Comparison of ENCODE assay signal across 9 cellular contexts in the genomic region with DNA sequence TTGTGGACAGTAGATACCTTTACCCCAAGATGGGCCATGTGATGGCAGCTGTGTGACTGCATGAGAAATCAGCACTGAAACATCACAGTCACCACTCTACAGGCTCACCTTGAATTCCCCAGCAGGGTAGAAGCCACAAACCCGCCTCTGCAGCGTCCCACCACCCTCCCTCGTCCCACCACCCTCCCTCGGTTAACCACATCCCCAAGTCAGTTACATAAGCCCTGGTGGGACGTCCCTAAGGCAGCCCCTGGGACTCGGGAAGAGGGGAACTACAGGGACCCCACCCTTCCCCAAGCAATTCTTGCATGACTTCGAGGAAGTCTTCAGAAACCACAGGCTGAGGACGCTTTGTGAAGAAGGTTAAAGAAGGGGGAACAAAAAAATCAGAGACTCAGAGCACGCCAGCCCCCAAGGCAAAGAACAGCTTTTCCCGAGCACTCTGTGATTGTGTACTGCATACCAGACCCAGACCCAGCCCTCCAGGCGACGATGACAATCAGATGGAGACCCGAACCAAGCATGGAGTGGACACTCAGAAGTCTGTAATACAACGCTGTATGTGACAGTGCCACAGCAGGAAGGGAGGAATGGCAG.
DNase-seq lines count a peak whose midpoint lies in the region; ATAC-seq, FAIRE-seq and TF ChIP-seq lines count a peak whose summit lies in the region.
"Had no signal": no experiment of that assay in that cellular context is flagged by ENCODE, and none has a peak within 500 bp of the region (broad histone marks: within the 10 kb centered on the region; RNA-seq: fewer than 3 reads in every experiment).

No MANE protein-coding gene starts in this region.

- no peak for TF ChIP-seq POLR2A in GM12878 (IDR thresholded peaks at IDR 0.05; ENCODE audit: low read depth, low read length)

- no TSS peak for BruUV-seq in GM12878 (replicated peaks; lab: Mats Ljungman, UMichigan)

- H3K79me2 ChIP-seq in GM12878 (ENCODE audit: control insufficient read depth, insufficient read depth, low read length), result peaks cover 4% of the 10 kb centered on the region
- no peaks in the 10 kb centered on the region for H3K79me2 ChIP-seq in MM.1S (ENCODE audit: low read length)

- H3F3A ChIP-seq in MM.1S (ENCODE audit: insufficient read depth, low read length), result no peaks in the 10 kb centered on the region

- TF ChIP-seq EP300 in GM12878 (IDR thresholded peaks at IDR 0.05; ENCODE audit: borderline replicate concordance in 1 of 2, control insufficient read depth in 1 of 2, low read depth in 2 of 2, low read length in 2 of 2), result peak in 1 of 2 experiments; percentile 93; a peak in 3 of 4 replicates

- peak overlapping the region; percentile 54 for H3K4me2 ChIP-seq in GM12878 (ENCODE audit: control insufficient read depth, insufficient read depth)
- no peak overlapping the region for H3K4me2 ChIP-seq in MM.1S (ENCODE audit: low read depth, low read length)

- SMC1A ChIA-PET in GM12878 (lab: Charles Lee; ENCODE audit: uncharacterized antibody, unreplicated experiment), result interaction anchor here (0.7 to 16.3 kb wide), 14 partner anchors 9 to 134 kb away, joined by 3 to 223 read pairs (median 10); a partner anchor contains a TSS

- RAD21 ChIA-PET in GM12878 (lab: Charles Lee; ENCODE audit: unreplicated experiment), result interaction anchor here (1.1 to 10.2 kb wide), 7 partner anchors 61 to 133 kb away, joined by 5 to 143 read pairs (median 40); a partner anchor contains a TSS

- H3K27me3 ChIP-seq in GM12878 (replicated peaks in 1 of 2; ENCODE audit: control insufficient read depth in 2 of 2, insufficient read depth in 2 of 2, low read length in 1 of 2) (no peaks in the 10 kb centered on the region), MM.1S (replicated peaks; ENCODE audit: insufficient read depth, low read length) (no peaks in the 10 kb centered on the region)

- TF ChIP-seq CTCF in GM12878 (IDR thresholded peaks at IDR 0.05 in 2 of 3, conservative IDR thresholded peaks at IDR 0.05 in 1 of 3; ENCODE audit: control insufficient read depth in 2 of 3, extremely low read depth in 1 of 3, insufficient read depth in 1 of 3, low read depth in 3 of 3, low read length in 3 of 3) (peak in 1 of 3 experiments; percentile 27; a peak in 1 of 6 replicates), MM.1S (IDR thresholded peaks at IDR 0.05; ENCODE audit: low read length) (no peak)

- H3K27ac ChIP-seq in GM12878 (ENCODE audit: control insufficient read depth, insufficient read depth) (peak overlapping the region; percentile 67), MM.1S (ENCODE audit: low read length) (no peak overlapping the region)

- peak overlapping the region; percentile 46 for H3K9ac ChIP-seq in GM12878 (ENCODE audit: control insufficient read depth, insufficient read depth, low read length)
- H3K9ac ChIP-seq in MM.1S (ENCODE audit: low read length), result no peak overlapping the region

- no peak overlapping the region for H3K4me3 ChIP-seq in GM12878
- no peak overlapping the region for H3K4me3 ChIP-seq in MM.1S (ENCODE audit: low read length)

- peak overlapping the region; percentile 20 for H2AFZ ChIP-seq in GM12878 (ENCODE audit: control insufficient read depth, low read depth, low read length)
- H2AFZ ChIP-seq in MM.1S (ENCODE audit: low read length), result no peak overlapping the region

- H3K9me3 ChIP-seq in GM12878 (replicated peaks; ENCODE audit: control insufficient read depth, insufficient read depth, low read length) (no peaks in the 10 kb centered on the region), MM.1S (replicated peaks; ENCODE audit: insufficient read depth, low read length) (no peaks in the 10 kb centered on the region)

- H3K36me3 ChIP-seq in GM12878 (ENCODE audit: control insufficient read depth in 2 of 2, insufficient read depth in 2 of 2, low read length in 1 of 2) (peaks cover 3 to 31% of the 10 kb centered on the region in 2 experiments; a peak in 3 of 4 replicates), MM.1S (replicated peaks; ENCODE audit: insufficient read depth, low read length) (no peaks in the 10 kb centered on the region)

- CTCF ChIA-PET in GM12878 (lab: Yijun Ruan, JAX), result interaction anchor here (0.6 to 11.8 kb wide), 10 partner anchors 34 to 285 kb away, joined by 3 to 302 read pairs (median 7); no protein-coding TSS in a partner anchor

- WGBS in GM12878 (ENCODE audit: insufficient coverage, insufficient replicate concordance, low lambda C conversion rate, missing lambda C conversion rate), result 1% methylated on average over 14 of the region's 14 CpGs

- peak; percentile 39 for TF ChIP-seq RAD21 in GM12878 (IDR thresholded peaks at IDR 0.05; ENCODE audit: insufficient read depth, low read depth, low read length)

- in situ Hi-C loops in GM12878 (cut with MboI), result no loop called here

- DNase-seq in UCSD-AML1 (lab: John Stamatoyannopoulos, UW; ENCODE audit: unreplicated experiment) (peak; percentile 84), GM12878 (ENCODE audit: low read depth, low spot score) (peak; percentile 90), MM.1S (no peak), DMS114 treated with DMSO at 0.1 percent for 48 hours (lab: John Stamatoyannopoulos, UW; ENCODE audit: unreplicated experiment) (no peak)
- peak; percentile 52 to 54 for DNase-seq in stimulated activated CD4-positive, alpha-beta T cell treated with anti-CD3 and anti-CD28 coated beads, Interleukin-12 subunit alpha, Interleukin-12 subunit beta, amount 100 ng/mL, for 24 hours (ENCODE audit: low read depth in 2 of 2)

- H4K20me1 ChIP-seq in GM12878 (ENCODE audit: control insufficient read depth, insufficient read depth) (no peaks in the 10 kb centered on the region), MM.1S (ENCODE audit: insufficient read depth, low read length) (no peaks in the 10 kb centered on the region)

- ATAC-seq in GM18519 (IDR thresholded peaks at IDR 0.05; ENCODE audit: low FRiP score, unreplicated experiment) (peak; percentile 55), HG03045 (IDR thresholded peaks at IDR 0.05; ENCODE audit: unreplicated experiment) (peak; percentile 65), GM12878 (peak; percentile 91), HG03135 (IDR thresholded peaks at IDR 0.05; ENCODE audit: unreplicated experiment) (no peak)

- POLR2A ChIA-PET in GM12878 (lab: Charles Lee), result interaction anchor here (0.8 to 2.6 kb wide), 4 partner anchors 52 to 108 kb away, joined by 3 to 8 read pairs (median 5); no protein-coding TSS in a partner anchor

- H3K4me1 ChIP-seq in GM12878 (ENCODE audit: control insufficient read depth, insufficient read depth, low read length) (peaks cover 39% of the 10 kb centered on the region), MM.1S (ENCODE audit: low read length) (no peaks in the 10 kb centered on the region)

- FAIRE-seq in GM12878 (lab: Jason Lieb, UNC), result no peak
- FAIRE-seq: H1 had no signal

- intact Hi-C loops in GM12878 (cut with micrococcal nuclease; ENCODE audit: unreplicated experiment), result loop anchor here (1.0 to 2.0 kb wide), 3 partner anchors 19 to 89 kb away; a partner anchor contains a TSS

- no peaks in the 10 kb centered on the region for H3K9me2 ChIP-seq in MM.1S (replicated peaks; ENCODE audit: insufficient read depth, low read length)

TF ChIP-seq in GM12878, 131 proteins besides CTCF, POLR2A, EP300 and RAD21 (continues in another document):
- TF ChIP-seq, protein P1, sequence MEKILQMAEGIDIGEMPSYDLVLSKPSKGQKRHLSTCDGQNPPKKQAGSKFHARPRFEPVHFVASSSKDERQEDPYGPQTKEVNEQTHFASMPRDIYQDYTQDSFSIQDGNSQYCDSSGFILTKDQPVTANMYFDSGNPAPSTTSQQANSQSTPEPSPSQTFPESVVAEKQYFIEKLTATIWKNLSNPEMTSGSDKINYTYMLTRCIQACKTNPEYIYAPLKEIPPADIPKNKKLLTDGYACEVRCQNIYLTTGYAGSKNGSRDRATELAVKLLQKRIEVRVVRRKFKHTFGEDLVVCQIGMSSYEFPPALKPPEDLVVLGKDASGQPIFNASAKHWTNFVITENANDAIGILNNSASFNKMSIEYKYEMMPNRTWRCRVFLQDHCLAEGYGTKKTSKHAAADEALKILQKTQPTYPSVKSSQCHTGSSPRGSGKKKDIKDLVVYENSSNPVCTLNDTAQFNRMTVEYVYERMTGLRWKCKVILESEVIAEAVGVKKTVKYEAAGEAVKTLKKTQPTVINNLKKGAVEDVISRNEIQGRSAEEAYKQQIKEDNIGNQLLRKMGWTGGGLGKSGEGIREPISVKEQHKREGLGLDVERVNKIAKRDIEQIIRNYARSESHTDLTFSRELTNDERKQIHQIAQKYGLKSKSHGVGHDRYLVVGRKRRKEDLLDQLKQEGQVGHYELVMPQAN (conservative IDR thresholded peaks at IDR 0.05), result no peak
- TF ChIP-seq, protein P2, sequence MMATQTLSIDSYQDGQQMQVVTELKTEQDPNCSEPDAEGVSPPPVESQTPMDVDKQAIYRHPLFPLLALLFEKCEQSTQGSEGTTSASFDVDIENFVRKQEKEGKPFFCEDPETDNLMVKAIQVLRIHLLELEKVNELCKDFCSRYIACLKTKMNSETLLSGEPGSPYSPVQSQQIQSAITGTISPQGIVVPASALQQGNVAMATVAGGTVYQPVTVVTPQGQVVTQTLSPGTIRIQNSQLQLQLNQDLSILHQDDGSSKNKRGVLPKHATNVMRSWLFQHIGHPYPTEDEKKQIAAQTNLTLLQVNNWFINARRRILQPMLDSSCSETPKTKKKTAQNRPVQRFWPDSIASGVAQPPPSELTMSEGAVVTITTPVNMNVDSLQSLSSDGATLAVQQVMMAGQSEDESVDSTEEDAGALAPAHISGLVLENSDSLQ (IDR thresholded peaks at IDR 0.05), result no peak
- TF ChIP-seq, protein P3, sequence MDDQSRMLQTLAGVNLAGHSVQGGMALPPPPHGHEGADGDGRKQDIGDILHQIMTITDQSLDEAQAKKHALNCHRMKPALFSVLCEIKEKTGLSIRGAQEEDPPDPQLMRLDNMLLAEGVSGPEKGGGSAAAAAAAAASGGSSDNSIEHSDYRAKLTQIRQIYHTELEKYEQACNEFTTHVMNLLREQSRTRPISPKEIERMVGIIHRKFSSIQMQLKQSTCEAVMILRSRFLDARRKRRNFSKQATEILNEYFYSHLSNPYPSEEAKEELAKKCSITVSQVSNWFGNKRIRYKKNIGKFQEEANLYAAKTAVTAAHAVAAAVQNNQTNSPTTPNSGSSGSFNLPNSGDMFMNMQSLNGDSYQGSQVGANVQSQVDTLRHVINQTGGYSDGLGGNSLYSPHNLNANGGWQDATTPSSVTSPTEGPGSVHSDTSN (IDR thresholded peaks at IDR 0.05; ENCODE audit: insufficient replicate concordance, low read depth, low read length), result no peak
- peak; percentile 81 for TF ChIP-seq ATF7 (IDR thresholded peaks at IDR 0.05; ENCODE audit: low read depth)
- TF ChIP-seq EGR1 (IDR thresholded peaks at IDR 0.05; ENCODE audit: borderline replicate concordance in 1 of 2, low read depth in 2 of 2, low read length in 2 of 2), result peak in 1 of 2 experiments; percentile 88; a peak in 2 of 3 replicates

Comparison
In these comparisons a context has a peak if more than half of its experiments do, and no peak if none do; other contexts are left out.
1. DNase-seq: peak in UCSD-AML1 (single experiment), GM12878 (single experiment) and stimulated activated CD4-positive, alpha-beta T cell treated with anti-CD3 and anti-CD28 coated beads, Interleukin-12 subunit alpha, Interleukin-12 subunit beta, amount 100 ng/mL, for 24 hours (2 of 2); none in MM.1S (single experiment) and DMS114 treated with DMSO at 0.1 percent for 48 hours (single experiment).